Comparison of ENCODE assay signal across 34 cellular contexts in genomic region chr7:76325811-76326210, GRCh38.
"Had no signal": no experiment of that assay in that cellular context is flagged by ENCODE, and none has a peak within 500 bp of the region (broad histone marks: within the 10 kb centered on the region; RNA-seq: fewer than 3 reads in every experiment).

No MANE protein-coding gene starts in this region.

- H3K9me3 ChIP-seq: adrenal gland, esophagus squamous epithelium, mucosa of descending colon, stomach, transverse colon had no signal

- H2AFZ ChIP-seq: hepatocyte had no signal

- ATAC-seq: left ventricle myocardium superior; mucosa of descending colon; natural killer cell treated with Interleukin-12 subunit alpha and Interleukin-12 subunit beta and Interleukin-15 and Interleukin-18, amount 100 ng/mL, for 72 hours; sciatic nerve; stimulated activated memory B cell treated with anti-CD40 and anti-IgM and Interleukin-4, amounts not matched to agents 10 μg/mL and 1 μg/mL and 100 μg/mL, for 72 hours had no signal

- H3K27me3 ChIP-seq: adrenal gland, esophagus squamous epithelium, hepatocyte, stomach, transverse colon had no signal

- H3K9me3 Mint-ChIP-seq: activated naive CD4-positive, alpha-beta T cell treated with anti-CD3 and anti-CD28 coated beads for 36 hours; activated naive CD8-positive, alpha-beta T cell treated with anti-CD3 and anti-CD28 coated beads for 36 hours; central memory CD8-positive, alpha-beta T cell; natural killer cell treated with Interleukin-12 subunit alpha and Interleukin-12 subunit beta and Interleukin-15 and Interleukin-18, amount 100 ng/mL, for 72 hours; stimulated activated memory B cell treated with anti-CD40 and anti-IgM and Interleukin-4, amounts not matched to agents 10 μg/mL and 1 μg/mL and 100 μg/mL, for 72 hours; T-helper 1 cell treated with Interleukin-12 subunit alpha and Interleukin-12 subunit beta and Interleukin-4 antibody, amounts not matched to agents 30 μg/mL and 1 μg/mL, for 36 hours had no signal

- DNase-seq: activated CD4-positive, alpha-beta T cell treated with anti-CD3 and anti-CD28 coated beads for 48 hours; activated CD4-positive, alpha-beta T cell treated with anti-CD3 and anti-CD28 coated beads, Interleukin-2, amount 50 U/mL, for 48 hours; activated CD8-positive, alpha-beta memory T cell treated with anti-CD3 and anti-CD28 coated beads for 24 hours; activated effector memory CD4-positive, alpha-beta T cell treated with Interleukin-2 at 50 U/mL for 16 hours; activated naive CD4-positive, alpha-beta T cell treated with anti-CD3 and anti-CD28 coated beads for 36 hours; activated naive CD8-positive, alpha-beta T cell treated with anti-CD3 and anti-CD28 coated beads for 36 hours; dermis blood vessel endothelial cell; effector CD4-positive, alpha-beta T cell; esophagus squamous epithelium; foreskin melanocyte; islet precursor cell; left ventricle myocardium superior; mucosa of descending colon; retina; stimulated activated CD4-positive, alpha-beta T cell treated with anti-CD3 and anti-CD28 coated beads, Interleukin-1b, Interleukin-23, amount 100 ng/mL, for 48 hours; stimulated activated CD4-positive, alpha-beta T cell treated with anti-CD3 and anti-CD28 coated beads, Interleukin-4, amount 100 ng/mL, for 4 hours; stimulated activated CD8-positive, alpha-beta memory T cell treated with anti-CD3 and anti-CD28 coated beads, Interleukin-4, amount 100 ng/mL, for 48 hours; stomach; T-helper 9 cell; transverse colon had no signal

- H3K4me2 ChIP-seq: hepatocyte, smooth muscle cell had no signal

- FAIRE-seq: colon, endometrium, TTC549 had no signal

- H3K4me3 Mint-ChIP-seq: activated naive CD4-positive, alpha-beta T cell treated with anti-CD3 and anti-CD28 coated beads for 36 hours; activated naive CD8-positive, alpha-beta T cell treated with anti-CD3 and anti-CD28 coated beads for 36 hours; central memory CD8-positive, alpha-beta T cell; natural killer cell treated with Interleukin-12 subunit alpha and Interleukin-12 subunit beta and Interleukin-15 and Interleukin-18, amount 100 ng/mL, for 72 hours; stimulated activated memory B cell treated with anti-CD40 and anti-IgM and Interleukin-4, amounts not matched to agents 10 μg/mL and 1 μg/mL and 100 μg/mL, for 72 hours; T-helper 1 cell treated with Interleukin-12 subunit alpha and Interleukin-12 subunit beta and Interleukin-4 antibody, amounts not matched to agents 30 μg/mL and 1 μg/mL, for 36 hours had no signal

- H3K27me3 Mint-ChIP-seq: activated naive CD8-positive, alpha-beta T cell treated with anti-CD3 and anti-CD28 coated beads for 36 hours; central memory CD8-positive, alpha-beta T cell; natural killer cell treated with Interleukin-12 subunit alpha and Interleukin-12 subunit beta and Interleukin-15 and Interleukin-18, amount 100 ng/mL, for 72 hours; progenitor cell of endocrine pancreas; stimulated activated memory B cell treated with anti-CD40 and anti-IgM and Interleukin-4, amounts not matched to agents 10 μg/mL and 1 μg/mL and 100 μg/mL, for 72 hours had no signal

- H3K27ac ChIP-seq: epithelial cell of prostate, esophagus squamous epithelium, hepatocyte, VCaP had no signal

- H3K27ac Mint-ChIP-seq: activated naive CD4-positive, alpha-beta T cell treated with anti-CD3 and anti-CD28 coated beads for 36 hours; activated naive CD8-positive, alpha-beta T cell treated with anti-CD3 and anti-CD28 coated beads for 36 hours; progenitor cell of endocrine pancreas; stimulated activated memory B cell treated with anti-CD40 and anti-IgM and Interleukin-4, amounts not matched to agents 10 μg/mL and 1 μg/mL and 100 μg/mL, for 72 hours; T-helper 1 cell treated with Interleukin-12 subunit alpha and Interleukin-12 subunit beta and Interleukin-4 antibody, amounts not matched to agents 30 μg/mL and 1 μg/mL, for 36 hours had no signal

- H3K4me3 ChIP-seq: adrenal gland, esophagus squamous epithelium, hepatocyte, mucosa of descending colon, smooth muscle cell, stomach, transverse colon had no signal
